2 cellular contexts compared by ENCODE assay signal in genomic region chr7:77940647-77941046, GRCh38.
TF ChIP-seq lines count a peak whose summit lies in the region.

No MANE protein-coding gene starts in this region.

TF ChIP-seq in HEK293, 187 proteins besides CTCF, POLR2A, EP300 and RAD21 (continued from another document):
- TF ChIP-seq ZNF777 (tag by site-specific recombination; IDR thresholded peaks at IDR 0.05; ENCODE audit: borderline replicate concordance), result no peak
- no peak for TF ChIP-seq ZNF426 (tag by site-specific recombination; IDR thresholded peaks at IDR 0.05)
- TF ChIP-seq ZNF391 (tag by site-specific recombination; IDR thresholded peaks at IDR 0.05; ENCODE audit: borderline replicate concordance, low read depth), result no peak
- TF ChIP-seq ZNF114 (tag by site-specific recombination; IDR thresholded peaks at IDR 0.05), result no peak
- TF ChIP-seq ZNF629 (tag by site-specific recombination; IDR thresholded peaks at IDR 0.05), result no peak
- peak; percentile 55 for TF ChIP-seq ZNF654 (tag by site-specific recombination; IDR thresholded peaks at IDR 0.05; ENCODE audit: low read depth)
TF ChIP-seq in HEK293: peak in this region for 1.

TF ChIP-seq in H1, 55 proteins besides CTCF, POLR2A, EP300 and RAD21 (continued from another document):
- no peak for TF ChIP-seq NRF1 (IDR thresholded peaks at IDR 0.05; ENCODE audit: low read depth, low read length)
- no peak for TF ChIP-seq JUND (IDR thresholded peaks at IDR 0.05; ENCODE audit: low read length)
- TF ChIP-seq POLR2AphosphoS5 (IDR thresholded peaks at IDR 0.05; ENCODE audit: low read depth, low read length), result no peak
- no peak for TF ChIP-seq TBP (IDR thresholded peaks at IDR 0.05; ENCODE audit: low read depth, low read length)
